ENCODE assay signal across 26 cellular contexts in genomic region chr3:79477242-79477641, GRCh38.
"Had no signal": no experiment of that assay in that cellular context is flagged by ENCODE, and none has a peak within 500 bp of the region (broad histone marks: within the 10 kb centered on the region; RNA-seq: fewer than 3 reads in every experiment).

No MANE protein-coding gene starts in this region.

- H3K9me3 Mint-ChIP-seq: mesothelial cell of epicardium had no signal

- ATAC-seq: esophagus mucosa; left ventricle myocardium superior; natural killer cell treated with Interleukin-12 subunit alpha and Interleukin-12 subunit beta and Interleukin-15 and Interleukin-18, amount 100 ng/mL, for 72 hours; stimulated activated naive B cell treated with anti-CD40 and anti-IgM and Interleukin-4, amounts not matched to agents 10 μg/mL and 1 μg/mL and 100 μg/mL, for 72 hours had no signal

- H3K4me1 Mint-ChIP-seq: activated B cell treated with CpG ODN at 0.5 μM for 24 hours; activated naive CD8-positive, alpha-beta T cell treated with anti-CD3 and anti-CD28 coated beads for 36 hours; stimulated activated naive B cell treated with anti-CD40 and anti-IgM and Interleukin-4, amounts not matched to agents 10 μg/mL and 1 μg/mL and 100 μg/mL, for 72 hours had no signal

- H3K9me3 ChIP-seq: sigmoid colon, testis, uterus had no signal

- H3K27me3 Mint-ChIP-seq: activated B cell treated with CpG ODN at 0.5 μM for 24 hours; activated CD4-positive, alpha-beta memory T cell treated with anti-CD3 and anti-CD28 coated beads for 36 hours; activated naive CD8-positive, alpha-beta T cell treated with anti-CD3 and anti-CD28 coated beads for 36 hours; natural killer cell treated with Interleukin-12 subunit alpha and Interleukin-12 subunit beta and Interleukin-15 and Interleukin-18, amount 100 ng/mL, for 72 hours; progenitor cell of endocrine pancreas; stimulated activated naive B cell treated with anti-CD40 and anti-IgM and Interleukin-4, amounts not matched to agents 10 μg/mL and 1 μg/mL and 100 μg/mL, for 72 hours had no signal

- DNase-seq: activated B cell treated with CpG ODN at 0.5 μM for 24 hours; activated CD4-positive, alpha-beta memory T cell treated with anti-CD3 and anti-CD28 coated beads for 36 hours; activated CD4-positive, alpha-beta T cell treated with anti-CD3 and anti-CD28 coated beads for 4 hours; activated naive CD4-positive, alpha-beta T cell treated with Interleukin-2 at 50 U/mL for 16 hours; activated naive CD8-positive, alpha-beta T cell treated with anti-CD3 and anti-CD28 coated beads for 36 hours; activated T-cell treated with anti-CD3 and anti-CD28 coated beads, Interleukin-2, amount 50 U/mL, for 48 hours; central memory CD4-positive, alpha-beta T cell; dermis blood vessel endothelial cell; effector CD8-positive, alpha-beta T cell; glutamatergic neuron; hippocampal formation; left ventricle myocardium superior; mammary epithelial cell; retina; sigmoid colon; stimulated activated CD4-positive, alpha-beta T cell treated with anti-CD3 and anti-CD28 coated beads, Interleukin-2, amount 100 ng/mL, for 48 hours; stimulated activated CD8-positive, alpha-beta memory T cell treated with anti-CD3 and anti-CD28 coated beads, Interleukin-4, amount 100 ng/mL, for 48 hours; stimulated activated naive B cell treated with anti-CD40 and anti-IgM and Interleukin-4, amounts not matched to agents 10 μg/mL and 1 μg/mL and 100 μg/mL, for 72 hours; testis; trophoblast cell; uterus had no signal

- H3K27ac ChIP-seq: sigmoid colon, testis, uterus had no signal

- H3K4me3 Mint-ChIP-seq: activated B cell treated with CpG ODN at 0.5 μM for 24 hours; activated CD4-positive, alpha-beta memory T cell treated with anti-CD3 and anti-CD28 coated beads for 36 hours; activated naive CD8-positive, alpha-beta T cell treated with anti-CD3 and anti-CD28 coated beads for 36 hours; mesothelial cell of epicardium; natural killer cell treated with Interleukin-12 subunit alpha and Interleukin-12 subunit beta and Interleukin-15 and Interleukin-18, amount 100 ng/mL, for 72 hours; stimulated activated naive B cell treated with anti-CD40 and anti-IgM and Interleukin-4, amounts not matched to agents 10 μg/mL and 1 μg/mL and 100 μg/mL, for 72 hours had no signal

- H3K36me3 ChIP-seq: sigmoid colon, uterus had no signal

- H3K27me3 ChIP-seq: sigmoid colon, testis, uterus had no signal

- H3K36me3 Mint-ChIP-seq: activated CD4-positive, alpha-beta memory T cell treated with anti-CD3 and anti-CD28 coated beads for 36 hours; activated naive CD8-positive, alpha-beta T cell treated with anti-CD3 and anti-CD28 coated beads for 36 hours; mesothelial cell of epicardium; natural killer cell treated with Interleukin-12 subunit alpha and Interleukin-12 subunit beta and Interleukin-15 and Interleukin-18, amount 100 ng/mL, for 72 hours; stimulated activated naive B cell treated with anti-CD40 and anti-IgM and Interleukin-4, amounts not matched to agents 10 μg/mL and 1 μg/mL and 100 μg/mL, for 72 hours had no signal

- H3K4me1 ChIP-seq: sigmoid colon, testis, uterus had no signal

- H3K4me3 ChIP-seq: sigmoid colon, smooth muscle cell, testis, uterus had no signal

- H3K27ac Mint-ChIP-seq: activated B cell treated with CpG ODN at 0.5 μM for 24 hours; activated CD4-positive, alpha-beta memory T cell treated with anti-CD3 and anti-CD28 coated beads for 36 hours; activated naive CD8-positive, alpha-beta T cell treated with anti-CD3 and anti-CD28 coated beads for 36 hours; mesothelial cell of epicardium; natural killer cell treated with Interleukin-12 subunit alpha and Interleukin-12 subunit beta and Interleukin-15 and Interleukin-18, amount 100 ng/mL, for 72 hours; progenitor cell of endocrine pancreas; stimulated activated naive B cell treated with anti-CD40 and anti-IgM and Interleukin-4, amounts not matched to agents 10 μg/mL and 1 μg/mL and 100 μg/mL, for 72 hours had no signal
